ENCODE assay signal across 9 cellular contexts in the genomic region with DNA sequence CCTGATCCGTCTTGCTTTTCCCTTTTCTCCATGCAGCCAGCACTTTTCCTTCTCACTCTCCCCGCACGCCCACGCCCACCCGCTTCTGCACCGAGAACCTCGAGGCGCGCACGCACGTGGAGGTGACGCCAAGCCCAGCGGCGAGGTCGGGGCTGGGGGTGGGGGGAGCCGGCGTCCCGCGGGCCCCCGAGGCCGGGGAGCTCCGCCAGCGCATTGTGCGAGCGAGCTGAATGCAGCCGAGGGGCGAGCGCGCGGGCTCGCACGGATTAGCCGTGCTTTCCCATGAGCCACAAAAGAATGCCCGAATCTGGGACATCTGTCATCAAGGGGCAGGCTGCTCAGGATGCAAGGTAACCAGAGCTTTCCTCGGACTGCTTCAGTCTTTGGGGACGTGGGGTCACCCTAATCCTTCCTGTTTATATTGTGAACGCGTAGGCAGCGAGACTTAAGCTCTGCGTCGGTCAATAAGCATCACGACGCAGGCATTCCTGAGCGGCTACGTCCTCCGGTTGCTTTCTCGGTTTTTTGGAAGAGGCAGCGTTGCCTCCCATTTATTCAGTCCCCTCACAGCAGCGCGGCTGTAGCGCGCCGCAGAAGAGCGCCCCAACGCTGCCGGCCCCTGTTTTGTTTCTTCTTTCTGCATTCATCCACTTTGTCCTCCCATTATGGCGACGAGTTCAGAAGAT.
DNase-seq lines count a peak whose midpoint lies in the region; ATAC-seq and TF ChIP-seq lines count a peak whose summit lies in the region.
"Had no signal": no experiment of that assay in that cellular context is flagged by ENCODE, and none has a peak within 500 bp of the region (broad histone marks: within the 10 kb centered on the region; RNA-seq: fewer than 3 reads in every experiment).

No MANE protein-coding gene starts in this region.

- H3K4me3 ChIP-seq in AG10803 (ENCODE audit: low read length) (peak overlapping the region; percentile 72), WI38 (ENCODE audit: low read depth, low read length) (peak overlapping the region; percentile 57), duodenal mucosa (ENCODE audit: low read depth in 1 of 2, low read length in 2 of 2) (peak overlapping the region; percentile 77), lower leg skin (ENCODE audit: low read depth, poor library complexity, severe bottlenecking) (peak overlapping the region; percentile 7)

- DNase-seq in AG10803 (ENCODE audit: low read depth), result peak; percentile 76
- no peak for DNase-seq in lower leg skin (ENCODE audit: low spot score in 2 of 2)
- DNase-seq in stimulated activated CD4-positive, alpha-beta T cell treated with anti-CD3 and anti-CD28 coated beads, Interleukin-2, amount 100 ng/mL, for 4 hours (ENCODE audit: low read depth), result peak; percentile 14
- no peak for DNase-seq in central memory CD4-positive, alpha-beta T cell

- intact Hi-C loops in lower leg skin (cut with DNase I; ENCODE audit: low total_unique reads), result no loop called here

- TF ChIP-seq CTCF in AG10803 (conservative IDR thresholded peaks at IDR 0.05; ENCODE audit: low read length) (peak; percentile 16; the same call in 1 of the 2 replicates), WI38 (IDR thresholded peaks at IDR 0.05; ENCODE audit: low read depth, low read length) (no peak), lower leg skin (IDR thresholded peaks at IDR 0.05) (no peak)

- H3K9ac ChIP-seq in duodenal mucosa (ENCODE audit: low read depth in 1 of 2, low read length in 2 of 2), result peak overlapping the region; percentile 21 to 43

- ATAC-seq in HG03045 (IDR thresholded peaks at IDR 0.05; ENCODE audit: unreplicated experiment), result peak; percentile 44
- no peak for ATAC-seq in HG03095 (IDR thresholded peaks at IDR 0.05; ENCODE audit: unreplicated experiment)

- no peaks in the 10 kb centered on the region for H3K9me3 ChIP-seq in duodenal mucosa (ENCODE audit: control insufficient read depth in 1 of 2, low read length in 2 of 2)

- H3K4me1 ChIP-seq in duodenal mucosa (ENCODE audit: control insufficient read depth in 1 of 2, insufficient read depth in 2 of 2, low read length in 2 of 2), result peaks cover 9 to 17% of the 10 kb centered on the region in 2 donors

- H3K27me3 ChIP-seq in duodenal mucosa (ENCODE audit: control insufficient read depth in 1 of 2, insufficient read depth in 2 of 2, low read length in 2 of 2), result peaks cover 11 to 29% of the 10 kb centered on the region in 2 donors

- 0 to 2% methylated on average over 47 to 58 of the region's 58 CpGs for WGBS in lower leg skin, 2 donors

- no peak for TF ChIP-seq POLR2A in lower leg skin (IDR thresholded peaks at IDR 0.05)

- H3K36me3 ChIP-seq in duodenal mucosa (ENCODE audit: control insufficient read depth in 1 of 2, insufficient read depth in 2 of 2, low read length in 2 of 2), result no peaks in the 10 kb centered on the region

- no peak overlapping the region for H3K27ac ChIP-seq in duodenal mucosa (ENCODE audit: low read depth, low read length)
- H3K27ac ChIP-seq: epithelial cell of prostate had no signal

Comparison
In these comparisons a context has a peak if more than half of its experiments do, and no peak if none do; other contexts are left out.
1. DNase-seq: peak in AG10803 (single experiment) and stimulated activated CD4-positive, alpha-beta T cell treated with anti-CD3 and anti-CD28 coated beads, Interleukin-2, amount 100 ng/mL, for 4 hours (single experiment); none in lower leg skin (0 of 2) and central memory CD4-positive, alpha-beta T cell (single experiment).
2. H3K4me3 ChIP-seq: peak in every context shown above with its lines; median percentile 77 in duodenal mucosa; 72 in AG10803; 57 in WI38; 7 in lower leg skin.